8 cellular contexts compared by ENCODE assay signal in genomic region chr17:2392252-2393183, GRCh38. TPM values are rescaled to one million over a fixed set of nuclear protein-coding genes. Genes with fewer than 3 reads are reported as not detected.
A peak's percentile ranks its signal among the peaks of the same experiment; 100 is the strongest.
DNase-seq lines count a peak whose midpoint lies in the region; ATAC-seq, FAIRE-seq and TF ChIP-seq lines count a peak whose summit lies in the region.

No MANE protein-coding gene starts in this region.

- H3K9me2 ChIP-seq in hepatocyte (replicated peaks; ENCODE audit: insufficient read depth) = no peaks in the 10 kb centered on the region

- peak overlapping the region; percentile 98 for H3K27ac ChIP-seq in astrocyte (ENCODE audit: low read depth, low read length)
- H3K27ac ChIP-seq in hepatocyte = peak overlapping the region; percentile 99
- peak overlapping the region; percentile 99 for H3K27ac ChIP-seq in vagina

- H3K4me1 Mint-ChIP-seq in astrocyte (ENCODE audit: low read depth, unreplicated experiment) = peaks cover 34% of the 10 kb centered on the region

- H3K36me3 ChIP-seq in astrocyte (ENCODE audit: insufficient read depth, low read length) = peaks cover 5% of the 10 kb centered on the region
- H3K36me3 ChIP-seq in hepatocyte (replicated peaks; ENCODE audit: insufficient read depth, low read depth) = no peaks in the 10 kb centered on the region
- H3K36me3 ChIP-seq in vagina = peaks cover 0 to 7% of the 10 kb centered on the region in 2 donors

- FAIRE-seq in astrocyte (lab: Jason Lieb, UNC) = no peak

- peak; percentile 69 for DNase-seq in NCI-H2029 (lab: John Stamatoyannopoulos, UW)
- DNase-seq in T-helper 9 cell = peak; percentile 98
- peak; percentile 86 for DNase-seq in astrocyte (ENCODE audit: low read depth)
- DNase-seq in hepatocyte (ENCODE audit: low spot score) = peak; percentile 99
- peak; percentile 86 for DNase-seq in renal cortical epithelial cell (ENCODE audit: low read depth)
- DNase-seq in vagina (ENCODE audit: extremely low spot score in 2 of 2) = peak in 1 of 2 donors; percentile 97

- peaks cover 8% of the 10 kb centered on the region for H3K36me3 Mint-ChIP-seq in astrocyte (ENCODE audit: low read depth, unreplicated experiment)

- H3K4me2 ChIP-seq in astrocyte (ENCODE audit: low read length) (peak overlapping the region; percentile 96), hepatocyte (peak overlapping the region; percentile 98)

- WGBS in hepatocyte (ENCODE audit: low lambda C conversion rate, missing lambda C conversion rate) = 9% methylated on average over 42 of the region's 83 CpGs

- H3K4me3 ChIP-seq in astrocyte (ENCODE audit: insufficient read depth, low read depth, low read length) (peak overlapping the region; percentile 70), hepatocyte (peak overlapping the region; percentile 65), vagina (peak overlapping the region; percentile 81 to 97)

- ATAC-seq in GM18505 (IDR thresholded peaks at IDR 0.05; ENCODE audit: unreplicated experiment) (peak; percentile 49), HG02884 (IDR thresholded peaks at IDR 0.05; ENCODE audit: unreplicated experiment) (peak; percentile 45)

- H3K27ac Mint-ChIP-seq in astrocyte (ENCODE audit: unreplicated experiment) = peak overlapping the region; percentile 96

- H2AFZ ChIP-seq in astrocyte (ENCODE audit: low read depth, low read length) (no peak overlapping the region), hepatocyte (no peak overlapping the region)

- intact Hi-C loops in vagina (cut with DNase I) = loop anchor here (10.0 kb wide), 1 partner anchor 338 kb away; the partner anchor contains the start of gene HIC1

- H3K9me3 ChIP-seq in astrocyte (ENCODE audit: insufficient read depth, low read depth, low read length) (no peaks in the 10 kb centered on the region), hepatocyte (ENCODE audit: low read depth) (no peaks in the 10 kb centered on the region), vagina (no peaks in the 10 kb centered on the region)

- TF ChIP-seq POLR2A in GM18505 (IDR thresholded peaks at IDR 0.05; ENCODE audit: borderline replicate concordance, extremely low read depth, insufficient read depth, insufficient read length) (peak; percentile 67), vagina (IDR thresholded peaks at IDR 0.05) (peak in 1 of 2 donors; percentile 46)

- H3K4me1 ChIP-seq in astrocyte (ENCODE audit: insufficient read depth, low read length) (peaks cover 45% of the 10 kb centered on the region), hepatocyte (ENCODE audit: insufficient read depth) (peaks cover 44% of the 10 kb centered on the region), vagina (peaks cover 64% of the 10 kb centered on the region)

- H3K9me3 Mint-ChIP-seq in astrocyte (ENCODE audit: unreplicated experiment) = no peaks in the 10 kb centered on the region

- H3K79me2 ChIP-seq in astrocyte (ENCODE audit: insufficient read depth, low read length) (peaks cover 67% of the 10 kb centered on the region), hepatocyte (peaks cover 65% of the 10 kb centered on the region)

- no peaks in the 10 kb centered on the region for H3K27me3 Mint-ChIP-seq in astrocyte (ENCODE audit: low read depth, unreplicated experiment)

- peak overlapping the region; percentile 98 for H3K9ac ChIP-seq in astrocyte (ENCODE audit: low read length)

- peak overlapping the region; percentile 84 for H3K4me3 Mint-ChIP-seq in astrocyte (ENCODE audit: unreplicated experiment)

- TF ChIP-seq CTCF in astrocyte (IDR thresholded peaks at IDR 0.05; ENCODE audit: insufficient read depth, low read depth, low read length) (no peak), hepatocyte (IDR thresholded peaks at IDR 0.05; ENCODE audit: poor library complexity) (no peak), vagina (IDR thresholded peaks at IDR 0.05) (no peak)

- H4K20me1 ChIP-seq in astrocyte (ENCODE audit: insufficient read depth, low read length) (peaks cover 55% of the 10 kb centered on the region), hepatocyte (ENCODE audit: insufficient read depth, poor library complexity, severe bottlenecking) (peaks cover 29% of the 10 kb centered on the region)

- H3K27me3 ChIP-seq in astrocyte (ENCODE audit: insufficient read depth, low read length) (no peaks in the 10 kb centered on the region), hepatocyte (no peaks in the 10 kb centered on the region), vagina (no peaks in the 10 kb centered on the region)

RNA-seq across cellular contexts. Expression of gene MNT, which starts 8.3 kb away (rescaled TPM):
- total RNA-seq in astrocyte (22.5 and 29.1 TPM in 2 replicates), hepatocyte (4.9 and 11.2 TPM in 2 replicates), renal cortical epithelial cell (1.6 and 9.8 TPM in 2 replicates), vagina (28.5 TPM)
- polyA plus RNA-seq in hepatocyte = 8.9 and 9.9 TPM in 2 replicates

RNA-seq across cellular contexts. Expression of gene SGSM2, which starts 55.2 kb away (rescaled TPM):
- total RNA-seq in astrocyte (51.8 and 62.1 TPM in 2 replicates), hepatocyte (22.2 and 22.3 TPM in 2 replicates), renal cortical epithelial cell (24.1 and 55.1 TPM in 2 replicates), vagina (60.2 TPM)
- polyA plus RNA-seq in hepatocyte = 34.9 and 51.2 TPM in 2 replicates

RNA-seq across cellular contexts. Expression of gene TSR1, which starts 56.3 kb away (rescaled TPM):
- 36.4 and 37.6 TPM in 2 replicates for total RNA-seq in astrocyte
- 21.2 and 28.9 TPM in 2 replicates for total RNA-seq in hepatocyte
- polyA plus RNA-seq in hepatocyte = 20.6 and 22.0 TPM in 2 replicates
- total RNA-seq in renal cortical epithelial cell = 62.9 and 68.9 TPM in 2 replicates
- total RNA-seq in vagina = 17.7 TPM
